1 cellular context compared by ENCODE assay signal in the genomic region with DNA sequence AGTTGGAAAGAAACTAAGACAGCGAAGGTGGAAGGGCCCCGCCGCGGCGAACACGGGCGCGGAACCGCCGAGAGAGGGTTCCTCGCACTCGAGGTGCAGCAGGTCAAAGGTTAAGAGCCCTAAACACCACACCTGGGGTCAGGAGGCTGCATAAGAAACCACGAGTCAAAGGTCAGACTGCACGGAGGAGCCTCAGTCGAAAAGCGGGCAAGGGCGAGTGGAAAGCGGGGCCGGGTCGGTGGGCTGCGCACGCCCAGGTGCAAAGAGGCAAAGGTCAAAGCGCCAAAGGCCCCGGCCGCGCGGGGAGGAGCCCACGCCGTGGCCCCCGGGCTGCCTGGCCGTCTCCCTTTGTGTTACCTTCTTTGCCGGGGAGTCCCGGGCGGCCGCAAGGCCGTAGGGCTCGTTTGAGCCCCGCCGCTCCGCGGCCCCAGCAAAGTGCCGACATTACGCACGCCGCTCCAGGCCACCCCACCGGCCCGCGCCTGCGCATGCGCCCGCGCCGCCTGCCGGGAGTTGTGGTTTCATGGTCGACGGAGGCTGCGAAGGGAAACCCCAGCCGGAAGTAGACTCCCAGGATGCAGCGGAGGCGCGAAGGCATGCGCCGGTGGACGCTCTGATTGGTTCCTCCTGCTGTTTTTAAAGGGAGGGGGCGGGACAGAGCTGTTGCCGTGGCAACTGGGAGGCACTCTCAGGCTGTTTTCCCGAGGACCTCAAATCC.
A peak's percentile ranks its signal among the peaks of the same experiment; 100 is the strongest.
TF ChIP-seq lines count a peak whose summit lies in the region.

A gene (minus strand): TSS at position 470 of the 718 bp plus-strand sequence. CDS start 25 bp downstream, at position 445.

TF ChIP-seq in HepG2, 621 proteins besides CTCF, POLR2A, EP300 and RAD21 (continued from another document and continues in another):
- TF ChIP-seq, protein P1, sequence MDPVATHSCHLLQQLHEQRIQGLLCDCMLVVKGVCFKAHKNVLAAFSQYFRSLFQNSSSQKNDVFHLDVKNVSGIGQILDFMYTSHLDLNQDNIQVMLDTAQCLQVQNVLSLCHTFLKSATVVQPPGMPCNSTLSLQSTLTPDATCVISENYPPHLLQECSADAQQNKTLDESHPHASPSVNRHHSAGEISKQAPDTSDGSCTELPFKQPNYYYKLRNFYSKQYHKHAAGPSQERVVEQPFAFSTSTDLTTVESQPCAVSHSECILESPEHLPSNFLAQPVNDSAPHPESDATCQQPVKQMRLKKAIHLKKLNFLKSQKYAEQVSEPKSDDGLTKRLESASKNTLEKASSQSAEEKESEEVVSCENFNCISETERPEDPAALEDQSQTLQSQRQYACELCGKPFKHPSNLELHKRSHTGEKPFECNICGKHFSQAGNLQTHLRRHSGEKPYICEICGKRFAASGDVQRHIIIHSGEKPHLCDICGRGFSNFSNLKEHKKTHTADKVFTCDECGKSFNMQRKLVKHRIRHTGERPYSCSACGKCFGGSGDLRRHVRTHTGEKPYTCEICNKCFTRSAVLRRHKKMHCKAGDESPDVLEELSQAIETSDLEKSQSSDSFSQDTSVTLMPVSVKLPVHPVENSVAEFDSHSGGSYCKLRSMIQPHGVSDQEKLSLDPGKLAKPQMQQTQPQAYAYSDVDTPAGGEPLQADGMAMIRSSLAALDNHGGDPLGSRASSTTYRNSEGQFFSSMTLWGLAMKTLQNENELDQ (CRISPR knock-in tag; IDR thresholded peaks at IDR 0.05; ENCODE audit: borderline replicate concordance), result no peak
- no peak for TF ChIP-seq POGZ (CRISPR knock-in tag; IDR thresholded peaks at IDR 0.05)
- TF ChIP-seq ZFP36 (IDR thresholded peaks at IDR 0.05; ENCODE audit: borderline replicate concordance, low read depth, low read length, partially characterized antibody), result no peak
- peak; percentile 97 for TF ChIP-seq RBM22 (optimal IDR thresholded peaks at IDR 0.05; ENCODE audit: low read length)
- TF ChIP-seq KAT7 (CRISPR knock-in tag; IDR thresholded peaks at IDR 0.05; ENCODE audit: borderline replicate concordance), result 0 out of 2 replicates have a peak, but pooled peaks have one; percentile 2
- TF ChIP-seq MYNN (CRISPR knock-in tag; IDR thresholded peaks at IDR 0.05; ENCODE audit: low read depth), result no peak
- peak; percentile 74 for TF ChIP-seq ASH2L (IDR thresholded peaks at IDR 0.05; ENCODE audit: insufficient read length, low read depth, low read length)
- TF ChIP-seq, protein P2, sequence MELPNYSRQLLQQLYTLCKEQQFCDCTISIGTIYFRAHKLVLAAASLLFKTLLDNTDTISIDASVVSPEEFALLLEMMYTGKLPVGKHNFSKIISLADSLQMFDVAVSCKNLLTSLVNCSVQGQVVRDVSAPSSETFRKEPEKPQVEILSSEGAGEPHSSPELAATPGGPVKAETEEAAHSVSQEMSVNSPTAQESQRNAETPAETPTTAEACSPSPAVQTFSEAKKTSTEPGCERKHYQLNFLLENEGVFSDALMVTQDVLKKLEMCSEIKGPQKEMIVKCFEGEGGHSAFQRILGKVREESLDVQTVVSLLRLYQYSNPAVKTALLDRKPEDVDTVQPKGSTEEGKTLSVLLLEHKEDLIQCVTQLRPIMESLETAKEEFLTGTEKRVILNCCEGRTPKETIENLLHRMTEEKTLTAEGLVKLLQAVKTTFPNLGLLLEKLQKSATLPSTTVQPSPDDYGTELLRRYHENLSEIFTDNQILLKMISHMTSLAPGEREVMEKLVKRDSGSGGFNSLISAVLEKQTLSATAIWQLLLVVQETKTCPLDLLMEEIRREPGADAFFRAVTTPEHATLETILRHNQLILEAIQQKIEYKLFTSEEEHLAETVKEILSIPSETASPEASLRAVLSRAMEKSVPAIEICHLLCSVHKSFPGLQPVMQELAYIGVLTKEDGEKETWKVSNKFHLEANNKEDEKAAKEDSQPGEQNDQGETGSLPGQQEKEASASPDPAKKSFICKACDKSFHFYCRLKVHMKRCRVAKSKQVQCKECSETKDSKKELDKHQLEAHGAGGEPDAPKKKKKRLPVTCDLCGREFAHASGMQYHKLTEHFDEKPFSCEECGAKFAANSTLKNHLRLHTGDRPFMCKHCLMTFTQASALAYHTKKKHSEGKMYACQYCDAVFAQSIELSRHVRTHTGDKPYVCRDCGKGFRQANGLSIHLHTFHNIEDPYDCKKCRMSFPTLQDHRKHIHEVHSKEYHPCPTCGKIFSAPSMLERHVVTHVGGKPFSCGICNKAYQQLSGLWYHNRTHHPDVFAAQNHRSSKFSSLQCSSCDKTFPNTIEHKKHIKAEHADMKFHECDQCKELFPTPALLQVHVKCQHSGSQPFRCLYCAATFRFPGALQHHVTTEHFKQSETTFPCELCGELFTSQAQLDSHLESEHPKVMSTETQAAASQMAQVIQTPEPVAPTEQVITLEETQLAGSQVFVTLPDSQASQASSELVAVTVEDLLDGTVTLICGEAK (IDR thresholded peaks at IDR 0.05), result peak; percentile 41; the same call in 1 of the 2 replicates
- TF ChIP-seq, protein P2 (CRISPR knock-in tag; IDR thresholded peaks at IDR 0.05), result no peak
- TF ChIP-seq ZNF746 (CRISPR knock-in tag; IDR thresholded peaks at IDR 0.05), result no peak
- TF ChIP-seq ZNF383 (CRISPR knock-in tag; IDR thresholded peaks at IDR 0.05; ENCODE audit: borderline replicate concordance), result no peak
- TF ChIP-seq, protein P3, sequence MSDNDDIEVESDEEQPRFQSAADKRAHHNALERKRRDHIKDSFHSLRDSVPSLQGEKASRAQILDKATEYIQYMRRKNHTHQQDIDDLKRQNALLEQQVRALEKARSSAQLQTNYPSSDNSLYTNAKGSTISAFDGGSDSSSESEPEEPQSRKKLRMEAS (IDR thresholded peaks at IDR 0.05), result peak; percentile 87
- no peak for TF ChIP-seq ZNF432 (CRISPR knock-in tag; IDR thresholded peaks at IDR 0.05; ENCODE audit: borderline replicate concordance)
- TF ChIP-seq, protein P4, sequence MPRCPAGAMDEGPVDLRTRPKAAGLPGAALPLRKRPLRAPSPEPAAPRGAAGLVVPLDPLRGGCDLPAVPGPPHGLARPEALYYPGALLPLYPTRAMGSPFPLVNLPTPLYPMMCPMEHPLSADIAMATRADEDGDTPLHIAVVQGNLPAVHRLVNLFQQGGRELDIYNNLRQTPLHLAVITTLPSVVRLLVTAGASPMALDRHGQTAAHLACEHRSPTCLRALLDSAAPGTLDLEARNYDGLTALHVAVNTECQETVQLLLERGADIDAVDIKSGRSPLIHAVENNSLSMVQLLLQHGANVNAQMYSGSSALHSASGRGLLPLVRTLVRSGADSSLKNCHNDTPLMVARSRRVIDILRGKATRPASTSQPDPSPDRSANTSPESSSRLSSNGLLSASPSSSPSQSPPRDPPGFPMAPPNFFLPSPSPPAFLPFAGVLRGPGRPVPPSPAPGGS (CRISPR knock-in tag; IDR thresholded peaks at IDR 0.05), result no peak
- TF ChIP-seq, protein P5, sequence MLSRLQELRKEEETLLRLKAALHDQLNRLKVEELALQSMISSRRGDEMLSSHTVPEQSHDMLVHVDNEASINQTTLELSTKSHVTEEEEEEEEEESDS (CRISPR knock-in tag; IDR thresholded peaks at IDR 0.05; ENCODE audit: borderline replicate concordance), result no peak
- TF ChIP-seq ZNF773 (CRISPR knock-in tag; IDR thresholded peaks at IDR 0.05; ENCODE audit: borderline replicate concordance), result no peak
- TF ChIP-seq, protein P6, sequence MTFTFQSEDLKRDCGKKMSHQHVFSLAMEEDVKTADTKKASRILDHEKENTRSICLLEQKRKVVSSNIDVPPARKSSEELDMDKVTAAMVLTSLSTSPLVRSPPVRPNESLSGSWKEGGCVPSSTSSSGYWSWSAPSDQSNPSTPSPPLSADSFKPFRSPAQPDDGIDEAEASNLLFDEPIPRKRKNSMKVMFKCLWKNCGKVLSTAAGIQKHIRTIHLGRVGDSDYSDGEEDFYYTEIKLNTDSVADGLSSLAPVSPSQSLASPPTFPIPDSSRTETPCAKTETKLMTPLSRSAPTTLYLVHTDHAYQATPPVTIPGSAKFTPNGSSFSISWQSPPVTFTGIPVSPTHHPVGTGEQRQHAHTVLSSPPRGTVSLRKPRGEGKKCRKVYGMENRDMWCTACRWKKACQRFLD (CRISPR knock-in tag; IDR thresholded peaks at IDR 0.05; ENCODE audit: borderline replicate concordance), result no peak
- peak; percentile 69 for TF ChIP-seq AGO2 (optimal IDR thresholded peaks at IDR 0.05; ENCODE audit: low read depth, low read length)
- no peak for TF ChIP-seq RAD51 (IDR thresholded peaks at IDR 0.05; ENCODE audit: borderline replicate concordance)
- no peak for TF ChIP-seq ZNF292 (CRISPR knock-in tag; IDR thresholded peaks at IDR 0.05; ENCODE audit: borderline replicate concordance, low read depth)
- TF ChIP-seq ZNF333 (CRISPR knock-in tag; IDR thresholded peaks at IDR 0.05; ENCODE audit: borderline replicate concordance), result no peak
- no peak for TF ChIP-seq NONO (IDR thresholded peaks at IDR 0.05)
- TF ChIP-seq NONO (CRISPR knock-in tag; conservative IDR thresholded peaks at IDR 0.05), result peak; percentile 32; the same call in 1 of the 2 replicates
- no peak for TF ChIP-seq TCF7L2 (IDR thresholded peaks at IDR 0.05; ENCODE audit: low read depth, low read length)
- no peak for TF ChIP-seq RCOR2 (CRISPR knock-in tag; IDR thresholded peaks at IDR 0.05)
- no peak for TF ChIP-seq ZNF720 (CRISPR knock-in tag; IDR thresholded peaks at IDR 0.05)
- TF ChIP-seq ZNF883 (CRISPR knock-in tag; IDR thresholded peaks at IDR 0.05; ENCODE audit: not compliant biosample characterization), result no peak
- no peak for TF ChIP-seq SRSF1 (optimal IDR thresholded peaks at IDR 0.05; ENCODE audit: low read depth, low read length)
- TF ChIP-seq SNRNP70 (IDR thresholded peaks at IDR 0.05; ENCODE audit: low read depth, low read length), result no peak
- no peak for TF ChIP-seq ZNF709 (CRISPR knock-in tag; IDR thresholded peaks at IDR 0.05)
- TF ChIP-seq ZMYM3 (CRISPR knock-in tag; IDR thresholded peaks at IDR 0.05), result no peak
- TF ChIP-seq HCFC1 (IDR thresholded peaks at IDR 0.05; ENCODE audit: low read depth, low read length), result peak; percentile 87
- TF ChIP-seq, protein P7, sequence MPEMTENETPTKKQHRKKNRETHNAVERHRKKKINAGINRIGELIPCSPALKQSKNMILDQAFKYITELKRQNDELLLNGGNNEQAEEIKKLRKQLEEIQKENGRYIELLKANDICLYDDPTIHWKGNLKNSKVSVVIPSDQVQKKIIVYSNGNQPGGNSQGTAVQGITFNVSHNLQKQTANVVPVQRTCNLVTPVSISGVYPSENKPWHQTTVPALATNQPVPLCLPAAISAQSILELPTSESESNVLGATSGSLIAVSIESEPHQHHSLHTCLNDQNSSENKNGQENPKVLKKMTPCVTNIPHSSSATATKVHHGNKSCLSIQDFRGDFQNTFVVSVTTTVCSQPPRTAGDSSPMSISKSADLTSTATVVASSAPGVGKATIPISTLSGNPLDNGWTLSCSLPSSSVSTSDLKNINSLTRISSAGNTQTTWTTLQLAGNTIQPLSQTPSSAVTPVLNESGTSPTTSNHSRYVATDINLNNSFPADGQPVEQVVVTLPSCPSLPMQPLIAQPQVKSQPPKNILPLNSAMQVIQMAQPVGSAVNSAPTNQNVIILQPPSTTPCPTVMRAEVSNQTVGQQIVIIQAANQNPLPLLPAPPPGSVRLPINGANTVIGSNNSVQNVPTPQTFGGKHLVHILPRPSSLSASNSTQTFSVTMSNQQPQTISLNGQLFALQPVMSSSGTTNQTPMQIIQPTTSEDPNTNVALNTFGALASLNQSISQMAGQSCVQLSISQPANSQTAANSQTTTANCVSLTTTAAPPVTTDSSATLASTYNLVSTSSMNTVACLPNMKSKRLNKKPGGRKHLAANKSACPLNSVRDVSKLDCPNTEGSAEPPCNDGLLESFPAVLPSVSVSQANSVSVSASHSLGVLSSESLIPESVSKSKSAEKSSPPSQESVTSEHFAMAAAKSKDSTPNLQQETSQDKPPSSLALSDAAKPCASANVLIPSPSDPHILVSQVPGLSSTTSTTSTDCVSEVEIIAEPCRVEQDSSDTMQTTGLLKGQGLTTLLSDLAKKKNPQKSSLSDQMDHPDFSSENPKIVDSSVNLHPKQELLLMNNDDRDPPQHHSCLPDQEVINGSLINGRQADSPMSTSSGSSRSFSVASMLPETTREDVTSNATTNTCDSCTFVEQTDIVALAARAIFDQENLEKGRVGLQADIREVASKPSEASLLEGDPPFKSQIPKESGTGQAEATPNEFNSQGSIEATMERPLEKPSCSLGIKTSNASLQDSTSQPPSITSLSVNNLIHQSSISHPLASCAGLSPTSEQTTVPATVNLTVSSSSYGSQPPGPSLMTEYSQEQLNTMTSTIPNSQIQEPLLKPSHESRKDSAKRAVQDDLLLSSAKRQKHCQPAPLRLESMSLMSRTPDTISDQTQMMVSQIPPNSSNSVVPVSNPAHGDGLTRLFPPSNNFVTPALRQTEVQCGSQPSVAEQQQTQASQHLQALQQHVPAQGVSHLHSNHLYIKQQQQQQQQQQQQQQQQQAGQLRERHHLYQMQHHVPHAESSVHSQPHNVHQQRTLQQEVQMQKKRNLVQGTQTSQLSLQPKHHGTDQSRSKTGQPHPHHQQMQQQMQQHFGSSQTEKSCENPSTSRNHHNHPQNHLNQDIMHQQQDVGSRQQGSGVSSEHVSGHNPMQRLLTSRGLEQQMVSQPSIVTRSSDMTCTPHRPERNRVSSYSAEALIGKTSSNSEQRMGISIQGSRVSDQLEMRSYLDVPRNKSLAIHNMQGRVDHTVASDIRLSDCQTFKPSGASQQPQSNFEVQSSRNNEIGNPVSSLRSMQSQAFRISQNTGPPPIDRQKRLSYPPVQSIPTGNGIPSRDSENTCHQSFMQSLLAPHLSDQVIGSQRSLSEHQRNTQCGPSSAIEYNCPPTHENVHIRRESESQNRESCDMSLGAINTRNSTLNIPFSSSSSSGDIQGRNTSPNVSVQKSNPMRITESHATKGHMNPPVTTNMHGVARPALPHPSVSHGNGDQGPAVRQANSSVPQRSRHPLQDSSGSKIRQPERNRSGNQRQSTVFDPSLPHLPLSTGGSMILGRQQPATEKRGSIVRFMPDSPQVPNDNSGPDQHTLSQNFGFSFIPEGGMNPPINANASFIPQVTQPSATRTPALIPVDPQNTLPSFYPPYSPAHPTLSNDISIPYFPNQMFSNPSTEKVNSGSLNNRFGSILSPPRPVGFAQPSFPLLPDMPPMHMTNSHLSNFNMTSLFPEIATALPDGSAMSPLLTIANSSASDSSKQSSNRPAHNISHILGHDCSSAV (CRISPR knock-in tag; IDR thresholded peaks at IDR 0.05; ENCODE audit: borderline replicate concordance), result no peak
